Comparison of ENCODE assay signal across 15 cellular contexts in genomic region chr13:44848956-44849748, GRCh38.
DNase-seq lines count a peak whose midpoint lies in the region; ATAC-seq and TF ChIP-seq lines count a peak whose summit lies in the region.
"Had no signal": no experiment of that assay in that cellular context is flagged by ENCODE, and none has a peak within 500 bp of the region (broad histone marks: within the 10 kb centered on the region; RNA-seq: fewer than 3 reads in every experiment).

No MANE protein-coding gene starts in this region.

- no peak overlapping the region for H3K23ac ChIP-seq in mesenchymal stem cell (ENCODE audit: low read length in 2 of 2)

- BruUV-seq in mammary epithelial cell (replicated peaks; lab: Mats Ljungman, UMichigan), result no TSS peak

- H3K27me3 ChIP-seq in breast epithelium (no peaks in the 10 kb centered on the region), mammary epithelial cell (ENCODE audit: insufficient read depth, low read length) (no peaks in the 10 kb centered on the region), mesenchymal stem cell (ENCODE audit: control insufficient read depth in 1 of 2, insufficient read depth in 1 of 2, low read length in 2 of 2) (no peaks in the 10 kb centered on the region), thoracic aorta (replicated peaks; ENCODE audit: insufficient read depth) (no peaks in the 10 kb centered on the region)

- no peaks in the 10 kb centered on the region for H3K79me2 ChIP-seq in mammary epithelial cell (ENCODE audit: insufficient read depth, low read length)

- H3K4me1 ChIP-seq in breast epithelium, result no peaks in the 10 kb centered on the region
- peaks cover 11% of the 10 kb centered on the region for H3K4me1 ChIP-seq in mammary epithelial cell (ENCODE audit: insufficient read depth, low read length)
- H3K4me1 ChIP-seq in mesenchymal stem cell (ENCODE audit: control insufficient read depth, insufficient read depth, low read depth, low read length), result peaks cover 4% of the 10 kb centered on the region
- H3K4me1 ChIP-seq in thoracic aorta (ENCODE audit: control insufficient read depth in 1 of 2, low read depth in 2 of 2), result peaks cover 5 to 33% of the 10 kb centered on the region in 2 donors

- WGBS in mammary epithelial cell (ENCODE audit: low coverage, missing lambda C conversion rate), result 79% methylated on average over 12 of the region's 12 CpGs
- WGBS in mesenchymal stem cell, result 91% methylated on average over 12 of the region's 12 CpGs

- peak overlapping the region; percentile 0 to 62 for H3K27ac ChIP-seq in breast epithelium
- H3K27ac ChIP-seq in mammary epithelial cell (ENCODE audit: insufficient read depth, low read depth, low read length), result no peak overlapping the region
- peak overlapping the region; percentile 11 for H3K27ac ChIP-seq in mesenchymal stem cell (ENCODE audit: low read length, poor library complexity, severe bottlenecking)
- peak overlapping the region; percentile 54 to 67 for H3K27ac ChIP-seq in thoracic aorta

- H2BK120ac ChIP-seq in mesenchymal stem cell (ENCODE audit: low read depth, low read length), result no peak overlapping the region

- H3K4me2 ChIP-seq in mammary epithelial cell (ENCODE audit: insufficient read depth, low read depth, low read length), result no peak overlapping the region
- no peak overlapping the region for H3K4me2 ChIP-seq in mesenchymal stem cell (ENCODE audit: low read length, poor library complexity, severe bottlenecking)
- H3K4me2 ChIP-seq: A549 had no signal

- H2AFZ ChIP-seq in mammary epithelial cell (ENCODE audit: low read depth, low read length), result no peak overlapping the region
- H2AFZ ChIP-seq in mesenchymal stem cell (ENCODE audit: low read depth, low read length), result no peak overlapping the region

- no peak overlapping the region for H2AK5ac ChIP-seq in mesenchymal stem cell (ENCODE audit: low read length, severe bottlenecking)

- H2BK5ac ChIP-seq in mesenchymal stem cell (ENCODE audit: low read depth, low read length, poor library complexity, severe bottlenecking), result no peak overlapping the region

- DNase-seq in breast epithelium (ENCODE audit: low spot score in 2 of 2), result peak in 1 of 2 donors; percentile 51
- DNase-seq in mammary epithelial cell, result no peak
- DNase-seq in epithelial cell of proximal tubule (ENCODE audit: low read depth), result peak; percentile 87
- DNase-seq in mesenchymal stem cell, result no peak
- no peak for DNase-seq in thoracic aorta (ENCODE audit: low spot score)
- no peak for DNase-seq in DMS79 (lab: John Stamatoyannopoulos, UW)
- DNase-seq: activated CD4-positive, alpha-beta memory T cell treated with anti-CD3 and anti-CD28 coated beads for 36 hours; effector CD4-positive, alpha-beta T cell; GDM1; NCI-H1436; NCI-H446; substantia nigra had no signal

- no peak overlapping the region for H3K4me3 ChIP-seq in breast epithelium
- no peak overlapping the region for H3K4me3 ChIP-seq in mammary epithelial cell (replicated peaks in 1 of 3; ENCODE audit: insufficient read depth in 1 of 3, low read depth in 2 of 3, low read length in 3 of 3)
- H3K4me3 ChIP-seq in epithelial cell of proximal tubule (ENCODE audit: low read depth, low read length), result no peak overlapping the region
- H3K4me3 ChIP-seq in mesenchymal stem cell (ENCODE audit: insufficient read depth in 1 of 2, low read depth in 1 of 2, low read length in 2 of 2), result no peak overlapping the region
- no peak overlapping the region for H3K4me3 ChIP-seq in thoracic aorta
- H3K4me3 ChIP-seq: A549 had no signal

- CTCF ChIA-PET in mammary epithelial cell (lab: Charles Lee; ENCODE audit: low non-redundant PET), result no interaction called here

- no peak overlapping the region for H3K4ac ChIP-seq in mesenchymal stem cell (ENCODE audit: low read depth in 1 of 2, low read length in 2 of 2)

- no peaks in the 10 kb centered on the region for H3K9me3 ChIP-seq in breast epithelium
- no peaks in the 10 kb centered on the region for H3K9me3 ChIP-seq in mammary epithelial cell (replicated peaks; ENCODE audit: insufficient read depth, low read length)
- H3K9me3 ChIP-seq in mesenchymal stem cell (ENCODE audit: control insufficient read depth, low read length), result no peaks in the 10 kb centered on the region
- no peaks in the 10 kb centered on the region for H3K9me3 ChIP-seq in thoracic aorta
- H3K9me3 ChIP-seq: A549 had no signal

- no peaks in the 10 kb centered on the region for H3K36me3 ChIP-seq in breast epithelium
- H3K36me3 ChIP-seq in mammary epithelial cell (ENCODE audit: insufficient read depth, low read length), result no peaks in the 10 kb centered on the region
- H3K36me3 ChIP-seq in mesenchymal stem cell (ENCODE audit: control insufficient read depth in 1 of 2, insufficient read depth in 2 of 2, low read depth in 1 of 2, low read length in 2 of 2), result no peaks in the 10 kb centered on the region
- H3K36me3 ChIP-seq in thoracic aorta, result no peaks in the 10 kb centered on the region

- H2BK12ac ChIP-seq in mesenchymal stem cell (ENCODE audit: low read length in 2 of 2), result no peak overlapping the region

- no peak overlapping the region for H2BK15ac ChIP-seq in mesenchymal stem cell (ENCODE audit: low read depth, poor library complexity, severe bottlenecking)

- in situ Hi-C loops in mammary epithelial cell (cut with MboI; ENCODE audit: low sequenced_read_pairs in 2 of 2), result no loop called here

- no peak overlapping the region for H3K18ac ChIP-seq in mesenchymal stem cell (ENCODE audit: low read depth in 1 of 2, low read length in 2 of 2)

- no peak for TF ChIP-seq POLR2A in breast epithelium (IDR thresholded peaks at IDR 0.05)

- intact Hi-C loops in breast epithelium (cut with DNase I; ENCODE audit: low total_unique reads) (no loop called here), mammary epithelial cell (cut with micrococcal nuclease) (no loop called here)

- H3K14ac ChIP-seq in mesenchymal stem cell (ENCODE audit: low read length in 2 of 2), result no peak overlapping the region

- H4K8ac ChIP-seq in mesenchymal stem cell (ENCODE audit: low read length), result no peak overlapping the region

- no peaks in the 10 kb centered on the region for H3K79me1 ChIP-seq in mesenchymal stem cell (replicated peaks; ENCODE audit: low read length, poor library complexity, severe bottlenecking)

- H4K91ac ChIP-seq in mesenchymal stem cell (ENCODE audit: low read length), result no peak overlapping the region

- no peak overlapping the region for H3K9ac ChIP-seq in mammary epithelial cell (ENCODE audit: insufficient read depth, low read length)
- H3K9ac ChIP-seq in mesenchymal stem cell (ENCODE audit: low read length), result no peak overlapping the region

- ATAC-seq in thoracic aorta (ENCODE audit: insufficient number of reproducible peaks, low FRiP score, low read depth), result no peak
- ATAC-seq in GM21423 (IDR thresholded peaks at IDR 0.05; ENCODE audit: unreplicated experiment), result no peak
- no peak for ATAC-seq in GM18909 (IDR thresholded peaks at IDR 0.05; ENCODE audit: poor library complexity, unreplicated experiment)
- ATAC-seq: A549 had no signal

- no peak for TF ChIP-seq CTCF in breast epithelium (IDR thresholded peaks at IDR 0.05)
- no peak for TF ChIP-seq CTCF in mammary epithelial cell (conservative IDR thresholded peaks at IDR 0.05 in 1 of 2, IDR thresholded peaks at IDR 0.05 in 1 of 2; ENCODE audit: extremely low read depth in 1 of 2, insufficient read depth in 1 of 2, low read depth in 1 of 2, low read length in 2 of 2)
- no peak for TF ChIP-seq CTCF in epithelial cell of proximal tubule (conservative IDR thresholded peaks at IDR 0.05; ENCODE audit: low read depth, low read length)
- no peak for TF ChIP-seq CTCF in thoracic aorta (IDR thresholded peaks at IDR 0.05)

- dilution Hi-C loops in mammary epithelial cell (cut with HindIII; ENCODE audit: low sequenced_read_pairs), result no loop called here

- H4K20me1 ChIP-seq in mammary epithelial cell (ENCODE audit: insufficient read depth, low read length), result no peaks in the 10 kb centered on the region
